In the genomic region with DNA sequence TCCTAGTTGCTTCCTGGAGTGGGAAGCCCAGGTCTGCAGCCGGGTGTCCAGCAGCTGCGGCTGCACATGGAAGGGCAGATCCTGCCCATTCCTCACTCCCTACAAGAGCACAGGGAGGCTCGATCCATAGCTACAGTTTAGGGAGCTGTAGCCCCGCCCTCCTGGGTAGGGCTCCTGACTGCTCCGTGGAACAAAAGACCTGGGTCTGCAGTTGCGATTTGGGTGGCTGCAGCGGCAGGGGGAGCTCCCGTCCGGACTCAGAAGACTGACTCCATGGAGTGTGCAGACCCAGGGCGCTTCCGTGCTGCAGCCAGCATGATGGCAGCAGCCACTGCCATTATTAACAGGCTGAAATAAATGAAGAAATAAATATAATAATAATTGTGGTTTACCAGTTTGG, we compare ENCODE assay signal across 17 cellular contexts.
DNase-seq lines count a peak whose midpoint lies in the region; ATAC-seq, FAIRE-seq and TF ChIP-seq lines count a peak whose summit lies in the region.
"Had no signal": no experiment of that assay in that cellular context is flagged by ENCODE, and none has a peak within 500 bp of the region (broad histone marks: within the 10 kb centered on the region; RNA-seq: fewer than 3 reads in every experiment).

No MANE protein-coding gene starts in this region.

- no peaks in the 10 kb centered on the region for H3K4me1 ChIP-seq in A673 (ENCODE audit: insufficient read depth, low read length, poor library complexity, severe bottlenecking)
- H3K4me1 ChIP-seq: left ventricle myocardium inferior, stomach had no signal

- no TSS peak for BruUV-seq in A673 (replicated peaks; lab: Mats Ljungman, UMichigan)

- H3K4me3 Mint-ChIP-seq in mesothelial cell of epicardium = peak overlapping the region; percentile 40
- H3K4me3 Mint-ChIP-seq: T-helper 17 cell had no signal

- peak; percentile 39 for DNase-seq in A673 (ENCODE audit: low spot score)
- DNase-seq in HTR-8/SVneo (ENCODE audit: insufficient read length, low spot score) = peak; percentile 10
- DNase-seq in cerebellar cortex (ENCODE audit: low spot score) = peak; percentile 8
- peak; percentile 31 to 62 for DNase-seq in mesothelial cell of epicardium (ENCODE audit: low spot score in 2 of 2, unreplicated experiment in 2 of 2)
- no peak for DNase-seq in Kasumi-1 (lab: John Stamatoyannopoulos, UW)
- DNase-seq in DMS153 treated with DMSO at 0.1 percent for 48 hours (lab: John Stamatoyannopoulos, UW; ENCODE audit: unreplicated experiment) = no peak
- DNase-seq: activated effector memory CD4-positive, alpha-beta T cell treated with Interleukin-2 at 50 U/mL for 16 hours; central memory CD4-positive, alpha-beta T cell; GDM1; HCEC 1CT; left ventricle myocardium inferior; NCI-H1092; NCI-H774; stomach; T-helper 17 cell had no signal

- 0 out of 2 replicates have a peak, but pooled peaks have one; percentile 24 for TF ChIP-seq CTCF in A673 (conservative IDR thresholded peaks at IDR 0.05; ENCODE audit: low read depth, low read length)
- no peak for TF ChIP-seq CTCF in mesothelial cell of epicardium (IDR thresholded peaks at IDR 0.05; ENCODE audit: unreplicated experiment)

- intact Hi-C loops in A673 (cut with micrococcal nuclease; ENCODE audit: unreplicated experiment) = no loop called here

- no peaks in the 10 kb centered on the region for H3K4me1 Mint-ChIP-seq in mesothelial cell of epicardium
- H3K4me1 Mint-ChIP-seq: T-helper 17 cell had no signal

- H3K36me3 Mint-ChIP-seq in mesothelial cell of epicardium = no peaks in the 10 kb centered on the region

- ATAC-seq in HG03469 (IDR thresholded peaks at IDR 0.05; ENCODE audit: unreplicated experiment) = no peak
- no peak for ATAC-seq in HG02759 (IDR thresholded peaks at IDR 0.05; ENCODE audit: unreplicated experiment)
- ATAC-seq: T-helper 17 cell had no signal

- no peak overlapping the region for H3K27ac ChIP-seq in A673 (ENCODE audit: low read depth, low read length, poor library complexity, severe bottlenecking)
- H3K27ac ChIP-seq: left ventricle myocardium inferior, stomach had no signal

- CTCF ChIA-PET in A673 (lab: Charles Lee) = no interaction called here

- H3K9me3 Mint-ChIP-seq in mesothelial cell of epicardium = peaks cover under 1% of the 10 kb centered on the region

- no peaks in the 10 kb centered on the region for H3K9me3 ChIP-seq in A673 (ENCODE audit: low read depth, low read length, poor library complexity, severe bottlenecking)
- H3K9me3 ChIP-seq: left ventricle myocardium inferior had no signal

- H3K27ac Mint-ChIP-seq in mesothelial cell of epicardium = no peak overlapping the region
- H3K27ac Mint-ChIP-seq: T-helper 17 cell had no signal

- H3K27me3 ChIP-seq in A673 (replicated peaks; ENCODE audit: insufficient read depth, low read depth, low read length, poor library complexity) = peaks cover 12% of the 10 kb centered on the region
- H3K27me3 ChIP-seq: stomach had no signal

- H3K36me3 ChIP-seq in A673 (ENCODE audit: insufficient read depth, low read length, poor library complexity, severe bottlenecking) = no peaks in the 10 kb centered on the region
- H3K36me3 ChIP-seq: left ventricle myocardium inferior, stomach had no signal

- POLR2A ChIA-PET in A673 (lab: Charles Lee; ENCODE audit: low non-redundant PET) = no interaction called here

- no peak overlapping the region for H3K4me3 ChIP-seq in A673 (ENCODE audit: low read depth, low read length, poor library complexity, severe bottlenecking)
- H3K4me3 ChIP-seq: left ventricle myocardium inferior, stomach had no signal

- H3K27me3 Mint-ChIP-seq in mesothelial cell of epicardium (ENCODE audit: low read depth) = no peaks in the 10 kb centered on the region
- H3K27me3 Mint-ChIP-seq: T-helper 17 cell had no signal

- FAIRE-seq in HTR-8/SVneo (lab: Jason Lieb, UNC) = no peak

Comparison
In these comparisons a context has a peak if more than half of its experiments do, and no peak if none do; other contexts are left out.
1. DNase-seq: peak in A673 (single experiment), HTR-8/SVneo (single experiment), cerebellar cortex (single experiment) and mesothelial cell of epicardium (2 of 2); none in Kasumi-1 (0 of 2) and DMS153 treated with DMSO at 0.1 percent for 48 hours (single experiment).